Comparison of ENCODE assay signal across 18 cellular contexts in the genomic region with DNA sequence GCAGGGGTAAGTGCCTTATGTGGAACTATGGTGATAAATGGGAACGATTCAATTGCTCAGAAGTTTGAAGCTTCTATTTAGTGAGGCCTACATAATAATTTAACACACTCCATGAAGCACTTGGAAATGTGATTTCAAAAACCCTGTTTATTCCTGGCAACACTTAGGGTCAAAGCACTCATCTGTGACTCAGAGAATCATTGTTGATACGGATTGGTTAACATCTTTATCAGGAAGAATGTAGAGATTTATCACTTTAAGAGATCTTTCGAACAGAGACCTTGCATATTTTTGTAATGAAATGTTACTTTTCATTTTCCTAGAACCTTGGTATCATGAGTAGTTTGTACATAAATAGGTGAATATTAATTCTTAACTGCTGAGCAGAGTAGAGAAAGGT.
DNase-seq lines count a peak whose midpoint lies in the region; TF ChIP-seq lines count a peak whose summit lies in the region.
"Had no signal": no experiment of that assay in that cellular context is flagged by ENCODE, and none has a peak within 500 bp of the region (broad histone marks: within the 10 kb centered on the region; RNA-seq: fewer than 3 reads in every experiment).

No MANE protein-coding gene starts in this region.

- H3K4me3 ChIP-seq in AG10803 (ENCODE audit: low read length) = no peak overlapping the region
- no peak overlapping the region for H3K4me3 ChIP-seq in cardiac fibroblast (replicated peaks in 1 of 2; ENCODE audit: low read depth in 2 of 2, low read length in 2 of 2)
- H3K4me3 ChIP-seq: BLaER1, tibial nerve had no signal

- TF ChIP-seq CTCF in AG10803 (conservative IDR thresholded peaks at IDR 0.05; ENCODE audit: low read length) = no peak
- TF ChIP-seq CTCF in cardiac fibroblast (IDR thresholded peaks at IDR 0.05; ENCODE audit: low read depth, low read length) = no peak

- DNase-seq in AG10803 (ENCODE audit: low read depth) (peak; percentile 58), M059J (ENCODE audit: low read depth) (peak; percentile 84), cardiac fibroblast (ENCODE audit: low read depth in 2 of 2) (peak; percentile 45 to 77), kidney glomerular epithelial cell (lab: John Stamatoyannopoulos, UW) (peak; percentile 12), DMS153 (lab: John Stamatoyannopoulos, UW) (no peak), LoVo (ENCODE audit: low spot score) (no peak), SHP77 treated with DMSO at 0.1 percent for 48 hours (lab: John Stamatoyannopoulos, UW) (no peak), Ammon's horn (ENCODE audit: low spot score) (no peak)
- DNase-seq: activated gamma-delta T cell treated with Interleukin-2 at 50 U/mL for 16 hours; effector CD4-positive, alpha-beta T cell; H7; islet precursor cell; mesendoderm; NCI-H1092 treated with DMSO at 0.1 percent for 48 hours; NCI-H345; WERI-Rb-1 had no signal

Comparison
In these comparisons a context has a peak if more than half of its experiments do, and no peak if none do; other contexts are left out.
1. DNase-seq: peak in AG10803 (single experiment), M059J (single experiment), cardiac fibroblast (2 of 2) and kidney glomerular epithelial cell (single experiment); none in DMS153 (single experiment), LoVo (single experiment), SHP77 treated with DMSO at 0.1 percent for 48 hours (single experiment) and Ammon's horn (single experiment).